ENCODE assay signal across 1 cellular context in genomic region chr22:44249376-44250147, GRCh38.
A peak's percentile ranks its signal among the peaks of the same experiment; 100 is the strongest.
TF ChIP-seq lines count a peak whose summit lies in the region.

No MANE protein-coding gene starts in this region.

TF ChIP-seq in HepG2, 621 proteins besides CTCF, POLR2A, EP300 and RAD21:
- TF ChIP-seq, protein P1, sequence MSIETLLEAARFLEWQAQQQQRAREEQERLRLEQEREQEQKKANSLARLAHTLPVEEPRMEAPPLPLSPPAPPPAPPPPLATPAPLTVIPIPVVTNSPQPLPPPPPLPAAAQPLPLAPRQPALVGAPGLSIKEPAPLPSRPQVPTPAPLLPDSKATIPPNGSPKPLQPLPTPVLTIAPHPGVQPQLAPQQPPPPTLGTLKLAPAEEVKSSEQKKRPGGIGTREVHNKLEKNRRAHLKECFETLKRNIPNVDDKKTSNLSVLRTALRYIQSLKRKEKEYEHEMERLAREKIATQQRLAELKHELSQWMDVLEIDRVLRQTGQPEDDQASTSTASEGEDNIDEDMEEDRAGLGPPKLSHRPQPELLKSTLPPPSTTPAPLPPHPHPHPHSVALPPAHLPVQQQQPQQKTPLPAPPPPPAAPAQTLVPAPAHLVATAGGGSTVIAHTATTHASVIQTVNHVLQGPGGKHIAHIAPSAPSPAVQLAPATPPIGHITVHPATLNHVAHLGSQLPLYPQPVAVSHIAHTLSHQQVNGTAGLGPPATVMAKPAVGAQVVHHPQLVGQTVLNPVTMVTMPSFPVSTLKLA (IDR thresholded peaks at IDR 0.05), result peak; percentile 91
- TF ChIP-seq ZNF142 (CRISPR knock-in tag; IDR thresholded peaks at IDR 0.05), result no peak
